21 cellular contexts compared by ENCODE assay signal in the genomic region with DNA sequence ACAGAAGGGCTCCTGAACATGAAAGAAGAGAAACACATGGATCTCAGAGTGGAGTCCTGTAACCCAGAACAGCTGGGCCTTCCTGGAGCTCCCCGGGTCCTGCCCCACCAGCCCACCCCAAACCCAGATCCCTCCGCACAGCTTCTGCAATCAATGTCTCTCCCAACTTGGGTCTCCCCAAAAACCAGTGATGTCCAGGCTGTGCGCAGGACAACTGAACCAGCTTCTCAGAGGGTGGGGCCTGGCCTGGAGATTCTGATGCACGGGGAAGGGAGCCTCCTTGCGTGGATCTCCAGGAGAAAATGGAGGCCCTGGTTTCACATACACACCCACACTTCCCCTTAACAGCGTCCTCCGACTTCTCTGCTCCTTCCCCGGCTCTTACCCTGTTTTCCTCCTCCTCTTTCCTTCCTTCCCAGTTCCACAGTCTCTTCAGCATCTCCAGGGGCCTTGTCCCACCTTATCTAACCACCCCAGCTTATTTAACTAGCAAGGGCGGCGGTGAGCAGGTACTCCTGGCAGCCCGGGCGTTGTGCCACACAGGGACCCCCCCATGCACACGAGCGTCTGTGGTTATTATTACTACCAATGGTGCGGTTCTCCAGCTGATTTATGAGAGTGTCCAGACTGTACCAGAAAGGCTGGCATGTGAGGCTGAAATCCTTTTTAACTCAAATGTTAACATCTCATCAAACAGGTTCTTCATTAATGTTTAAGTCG. TPM values are rescaled to one million over a fixed set of nuclear protein-coding genes. Genes with fewer than 3 reads are reported as not detected.
DNase-seq lines count a peak whose midpoint lies in the region; ATAC-seq and TF ChIP-seq lines count a peak whose summit lies in the region.
"Had no signal": no experiment of that assay in that cellular context is flagged by ENCODE, and none has a peak within 500 bp of the region (broad histone marks: within the 10 kb centered on the region; RNA-seq: fewer than 3 reads in every experiment).

No MANE protein-coding gene starts in this region.

- no peak overlapping the region for H2BK120ac ChIP-seq in neuronal stem cell (ENCODE audit: low read depth, low read length)

- CTCF ChIA-PET in WTC11 (lab: Charles Lee), result interaction anchor here (0.7 to 0.9 kb wide), 3 partner anchors 9 to 68 kb away, joined by 3 read pairs; no protein-coding TSS in a partner anchor

- H2BK15ac ChIP-seq in neuronal stem cell (ENCODE audit: low read length), result no peak overlapping the region

- peak overlapping the region; percentile 13 for H3K18ac ChIP-seq in neuronal stem cell (ENCODE audit: low read length)

- H3K9me3 Mint-ChIP-seq in activated naive CD4-positive, alpha-beta T cell treated with anti-CD3 and anti-CD28 coated beads, Interleukin-2, amount 50 U/mL, for 24 hours, result no peaks in the 10 kb centered on the region
- no peaks in the 10 kb centered on the region for H3K9me3 Mint-ChIP-seq in activated naive CD4-positive, alpha-beta T cell treated with anti-CD3 and anti-CD28 coated beads, Interleukin-2, amount 50 U/mL, for 72 hours
- H3K9me3 Mint-ChIP-seq in WTC11, result no peaks in the 10 kb centered on the region
- H3K9me3 Mint-ChIP-seq: HFFc6 had no signal

- ATAC-seq in activated naive CD4-positive, alpha-beta T cell treated with anti-CD3 and anti-CD28 coated beads, Interleukin-2, amount 50 U/mL, for 72 hours, result no peak
- no peak for ATAC-seq in WTC11
- ATAC-seq: A549, HCT116 had no signal

- H3K9ac ChIP-seq in neuronal stem cell (ENCODE audit: low read depth, low read length, poor library complexity) (no peak overlapping the region), smooth muscle cell (ENCODE audit: low read depth) (no peak overlapping the region)
- H3K9ac ChIP-seq: GM23248 had no signal

- no peak overlapping the region for H2BK5ac ChIP-seq in neuronal stem cell (ENCODE audit: low read length)

- H2AFZ ChIP-seq in neuronal stem cell (ENCODE audit: low read length) (no peak overlapping the region), smooth muscle cell (ENCODE audit: low read depth) (no peak overlapping the region)
- H2AFZ ChIP-seq: GM23248 had no signal

- no peak overlapping the region for H3K27ac ChIP-seq in neuronal stem cell (replicated peaks; ENCODE audit: low read length)
- H3K27ac ChIP-seq in smooth muscle cell (ENCODE audit: low read depth), result no peak overlapping the region
- H3K27ac ChIP-seq: 22Rv1, A549, C4-2B, GM23248, HL-60 had no signal

- H3K9me3 ChIP-seq in neuronal stem cell (replicated peaks in 1 of 2; ENCODE audit: control insufficient read depth in 2 of 2, insufficient read depth in 1 of 2, low read depth in 1 of 2, low read length in 2 of 2) (no peaks in the 10 kb centered on the region), smooth muscle cell (replicated peaks; ENCODE audit: low read depth) (no peaks in the 10 kb centered on the region)
- H3K9me3 ChIP-seq: A549 had no signal

- H4K8ac ChIP-seq in neuronal stem cell (ENCODE audit: low read depth, low read length), result no peak overlapping the region

- no CpG with 5 or more reads among the region's 16 CpGs for WGBS in neuronal stem cell (ENCODE audit: extremely low coverage in 2 of 2, insufficient read length in 2 of 2, insufficient replicate concordance in 1 of 2), 2 donors
- 95% methylated on average over 16 of the region's 16 CpGs for WGBS in smooth muscle cell (ENCODE audit: low lambda C conversion rate)

- H3F3A ChIP-seq in smooth muscle cell (ENCODE audit: low read depth), result no peaks in the 10 kb centered on the region

- no peak for DNase-seq in activated naive CD4-positive, alpha-beta T cell treated with anti-CD3 and anti-CD28 coated beads, Interleukin-2, amount 50 U/mL, for 72 hours (ENCODE audit: low spot score in 2 of 2)
- no peak for DNase-seq in WTC11 (ENCODE audit: low spot score)
- DNase-seq in iPS-NIHi7 (ENCODE audit: extremely low spot score), result peak; percentile 4
- no peak for DNase-seq in neuronal stem cell (ENCODE audit: low spot score)
- DNase-seq in smooth muscle cell (lab: John Stamatoyannopoulos, UW; ENCODE audit: unreplicated experiment), result no peak
- DNase-seq in NCI-H1417 treated with DMSO at 0.1 percent for 48 hours (lab: John Stamatoyannopoulos, UW), result no peak
- DNase-seq in GM20000 (ENCODE audit: low spot score), result no peak
- DNase-seq: AML-193; CD4-positive, alpha-beta memory T cell; DMS153; DMS79; GDM1; GM23248; HFFc6 had no signal

- no peak overlapping the region for H3K4me3 Mint-ChIP-seq in activated naive CD4-positive, alpha-beta T cell treated with anti-CD3 and anti-CD28 coated beads, Interleukin-2, amount 50 U/mL, for 24 hours
- no peak overlapping the region for H3K4me3 Mint-ChIP-seq in WTC11
- H3K4me3 Mint-ChIP-seq: CD4-positive, alpha-beta memory T cell; HFFc6 had no signal

- no peaks in the 10 kb centered on the region for H3K79me2 ChIP-seq in smooth muscle cell (ENCODE audit: low read depth)

- H4K91ac ChIP-seq in neuronal stem cell (ENCODE audit: low read depth, low read length, poor library complexity), result no peak overlapping the region

- no peaks in the 10 kb centered on the region for H4K20me1 ChIP-seq in smooth muscle cell (ENCODE audit: low read depth)

- H3K4me2 ChIP-seq in neuronal stem cell (ENCODE audit: insufficient read depth, low read length, poor library complexity, severe bottlenecking) (no peak overlapping the region), smooth muscle cell (no peak overlapping the region)
- H3K4me2 ChIP-seq: A549 had no signal

- peaks cover 4% of the 10 kb centered on the region for H3K27me3 Mint-ChIP-seq in activated naive CD4-positive, alpha-beta T cell treated with anti-CD3 and anti-CD28 coated beads, Interleukin-2, amount 50 U/mL, for 24 hours
- H3K27me3 Mint-ChIP-seq in WTC11 (ENCODE audit: low read depth), result no peaks in the 10 kb centered on the region

- H3K14ac ChIP-seq in neuronal stem cell (ENCODE audit: low read length), result no peak overlapping the region

- no peaks in the 10 kb centered on the region for H3K4me1 Mint-ChIP-seq in activated naive CD4-positive, alpha-beta T cell treated with anti-CD3 and anti-CD28 coated beads, Interleukin-2, amount 50 U/mL, for 24 hours
- H3K4me1 Mint-ChIP-seq in WTC11, result no peaks in the 10 kb centered on the region
- H3K4me1 Mint-ChIP-seq: CD4-positive, alpha-beta memory T cell had no signal

- no peak for TF ChIP-seq CTCF in WTC11 (IDR thresholded peaks at IDR 0.05)
- no peak for TF ChIP-seq CTCF in smooth muscle cell (IDR thresholded peaks at IDR 0.05; ENCODE audit: borderline replicate concordance, insufficient read depth, poor library complexity, severe bottlenecking)
- TF ChIP-seq CTCF in GM20000 (IDR thresholded peaks at IDR 0.05; ENCODE audit: extremely low read depth, missing control alignments), result no peak

- peak overlapping the region; percentile 89 for H3K27ac Mint-ChIP-seq in activated naive CD4-positive, alpha-beta T cell treated with anti-CD3 and anti-CD28 coated beads, Interleukin-2, amount 50 U/mL, for 24 hours
- H3K27ac Mint-ChIP-seq in activated naive CD4-positive, alpha-beta T cell treated with anti-CD3 and anti-CD28 coated beads, Interleukin-2, amount 50 U/mL, for 72 hours, result no peak overlapping the region
- 0 out of 2 replicates have a peak overlapping the region, but pooled peaks have one; percentile 27 for H3K27ac Mint-ChIP-seq in WTC11
- H3K27ac Mint-ChIP-seq: CD4-positive, alpha-beta memory T cell; HFFc6 had no signal

- H3K36me3 Mint-ChIP-seq in activated naive CD4-positive, alpha-beta T cell treated with anti-CD3 and anti-CD28 coated beads, Interleukin-2, amount 50 U/mL, for 24 hours, result no peaks in the 10 kb centered on the region
- H3K36me3 Mint-ChIP-seq in activated naive CD4-positive, alpha-beta T cell treated with anti-CD3 and anti-CD28 coated beads, Interleukin-2, amount 50 U/mL, for 72 hours, result no peaks in the 10 kb centered on the region
- no peaks in the 10 kb centered on the region for H3K36me3 Mint-ChIP-seq in WTC11
- H3K36me3 Mint-ChIP-seq: CD4-positive, alpha-beta memory T cell had no signal

- H2AK5ac ChIP-seq in neuronal stem cell (ENCODE audit: low read depth, low read length), result no peak overlapping the region

- H3K36me3 ChIP-seq in neuronal stem cell (replicated peaks in 1 of 2; ENCODE audit: control insufficient read depth in 2 of 2, insufficient read depth in 2 of 2, low read length in 2 of 2), result no peaks in the 10 kb centered on the region
- H3K36me3 ChIP-seq in smooth muscle cell (ENCODE audit: low read depth), result no peaks in the 10 kb centered on the region

- H3K4me3 ChIP-seq in neuronal stem cell (ENCODE audit: low read length in 2 of 2), result no peak overlapping the region
- no peak overlapping the region for H3K4me3 ChIP-seq in smooth muscle cell
- H3K4me3 ChIP-seq: A549, GM23248 had no signal

- H3K4ac ChIP-seq in neuronal stem cell (ENCODE audit: low read length), result no peak overlapping the region

- POLR2A ChIA-PET in WTC11 (lab: Charles Lee), result no interaction called here

- no peak overlapping the region for H2BK12ac ChIP-seq in neuronal stem cell (ENCODE audit: low read length)

- no peak overlapping the region for H3K23ac ChIP-seq in neuronal stem cell (ENCODE audit: low read depth, low read length, poor library complexity)

- H3K4me1 ChIP-seq in neuronal stem cell (ENCODE audit: control insufficient read depth in 2 of 2, insufficient read depth in 1 of 2, low read depth in 1 of 2, low read length in 2 of 2) (peaks cover 0 to 2% of the 10 kb centered on the region in 2 donors), smooth muscle cell (ENCODE audit: low read depth) (no peaks in the 10 kb centered on the region)
- H3K4me1 ChIP-seq: A549 had no signal

- no peaks in the 10 kb centered on the region for H3K79me1 ChIP-seq in neuronal stem cell (ENCODE audit: low read depth, low read length)

- H3K27me3 ChIP-seq in neuronal stem cell (ENCODE audit: control insufficient read depth in 3 of 3, insufficient read depth in 3 of 3, low read depth in 1 of 3, low read length in 3 of 3) (no peaks in the 10 kb centered on the region), smooth muscle cell (ENCODE audit: low read depth) (peaks cover 7% of the 10 kb centered on the region)

TF ChIP-seq in WTC11, 78 proteins besides CTCF, POLR2A, EP300 and RAD21 (continues in another document):
- TF ChIP-seq GRHL2 (CRISPR knock-in tag; IDR thresholded peaks at IDR 0.05; ENCODE audit: insufficient replicate concordance, severe bottlenecking) (no peak), IRF2 (CRISPR knock-in tag; IDR thresholded peaks at IDR 0.05; ENCODE audit: borderline replicate concordance, low read depth) (no peak)

RNA-seq across cellular contexts. Expression of a gene that starts 11.2 kb away (rescaled TPM):
- total RNA-seq in activated naive CD4-positive, alpha-beta T cell treated with anti-CD3 and anti-CD28 coated beads, Interleukin-2, amount 50 U/mL, for 72 hours, result 10 to 100 TPM in 1 of 2 donors, 1 to 10 TPM in 1; 3.6 to 79.4 TPM
- total RNA-seq in WTC11 (2021) (2.6 to 4.0 TPM (median 2.7 TPM) in 3 replicates), smooth muscle cell (2.5 and 11.3 TPM in 2 replicates)
- 3.2 TPM for polyA plus RNA-seq in neuronal stem cell (2013, experiment 1 of 2)
- polyA plus RNA-seq in neuronal stem cell (2013, experiment 2 of 2), result 3.5 TPM
- polyA plus RNA-seq in smooth muscle cell, result 1.9 and 3.1 TPM in 2 replicates
- polyA plus RNA-seq: A549 had no signal

RNA-seq across cellular contexts. Expression of a gene that starts 34.0 kb away (rescaled TPM):
- total RNA-seq in activated naive CD4-positive, alpha-beta T cell treated with anti-CD3 and anti-CD28 coated beads, Interleukin-2, amount 50 U/mL, for 72 hours, result not detected
- total RNA-seq in WTC11 (2021) (1.4 to 3.6 TPM (median 3.0 TPM) in 3 replicates), smooth muscle cell (not detected in 2 replicates)
- not detected for polyA plus RNA-seq in neuronal stem cell (2013, experiment 1 of 2)
- polyA plus RNA-seq in neuronal stem cell (2013, experiment 2 of 2), result not detected
- 0.18 TPM in 1 of 2 replicates, not detected in the other for polyA plus RNA-seq in smooth muscle cell
- total RNA-seq: CD4-positive, alpha-beta memory T cell; GM23248; HFFc6 had no signal
- polyA plus RNA-seq: A549; BJ; CD4-positive, alpha-beta memory T cell; GM23248 had no signal

Comparison
In these comparisons a context has a peak if more than half of its experiments do, and no peak if none do; other contexts are left out.
1. H3K27ac Mint-ChIP-seq: peak in activated naive CD4-positive, alpha-beta T cell treated with anti-CD3 and anti-CD28 coated beads, Interleukin-2, amount 50 U/mL, for 24 hours (single experiment) and WTC11 (single experiment); none in activated naive CD4-positive, alpha-beta T cell treated with anti-CD3 and anti-CD28 coated beads, Interleukin-2, amount 50 U/mL, for 72 hours (0 of 2).